Comparison of ENCODE assay signal across 1 cellular context in genomic region chr2:227606476-227606875, GRCh38.
TF ChIP-seq lines count a peak whose summit lies in the region.

No MANE protein-coding gene starts in this region.

TF ChIP-seq in HepG2, 621 proteins besides CTCF, POLR2A, EP300 and RAD21:
- TF ChIP-seq ZNF652 (CRISPR knock-in tag; IDR thresholded peaks at IDR 0.05; ENCODE audit: borderline replicate concordance, low read depth) (no peak), ZNF619 (CRISPR knock-in tag; IDR thresholded peaks at IDR 0.05) (no peak), FOXA3 (CRISPR knock-in tag; IDR thresholded peaks at IDR 0.05) (no peak), ZNF235 (CRISPR knock-in tag; IDR thresholded peaks at IDR 0.05; ENCODE audit: borderline replicate concordance) (no peak), ZSCAN20 (CRISPR knock-in tag; IDR thresholded peaks at IDR 0.05; ENCODE audit: borderline replicate concordance) (no peak), ZNF850 (CRISPR knock-in tag; conservative IDR thresholded peaks at IDR 0.05) (no peak), AGO2 (optimal IDR thresholded peaks at IDR 0.05; ENCODE audit: low read depth, low read length) (no peak), ZBED4 (CRISPR knock-in tag; IDR thresholded peaks at IDR 0.05; ENCODE audit: borderline replicate concordance) (no peak)
